1 cellular context compared by ENCODE assay signal in the genomic region with DNA sequence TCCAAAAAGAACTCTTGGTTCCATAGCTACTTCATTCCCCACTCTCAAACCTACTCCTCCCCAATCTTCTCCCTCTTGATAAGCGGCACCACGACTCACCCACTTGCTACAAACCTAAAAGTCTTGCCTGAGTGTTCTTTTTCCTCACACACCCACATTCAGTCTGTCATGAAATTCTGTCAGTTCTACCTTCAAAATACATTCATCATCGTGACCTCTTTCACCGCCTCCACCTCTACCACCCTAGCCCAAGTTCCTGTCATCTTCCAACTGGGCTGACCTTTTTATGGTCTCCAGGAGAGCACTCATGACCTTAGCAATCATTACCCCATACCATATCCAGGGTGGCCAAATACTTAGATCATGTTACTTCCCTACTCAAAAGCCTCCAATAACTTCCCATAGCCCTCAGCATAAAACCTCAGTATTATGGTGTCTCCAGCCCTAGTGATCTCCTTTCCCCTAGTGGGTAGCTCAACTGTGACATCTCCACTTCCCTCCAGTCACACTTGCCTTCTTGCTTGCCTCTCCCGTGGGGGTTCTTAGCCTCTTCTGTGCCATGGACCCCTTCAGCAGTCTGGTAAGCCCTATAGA.
TF ChIP-seq lines count a peak whose summit lies in the region.

No MANE protein-coding gene starts in this region.

TF ChIP-seq in HEK293, 187 proteins besides CTCF, POLR2A, EP300 and RAD21:
- TF ChIP-seq EGR2 (tag by site-specific recombination; IDR thresholded peaks at IDR 0.05; ENCODE audit: low read depth) (peak; percentile 83), ZFHX2 (tag by site-specific recombination; conservative IDR thresholded peaks at IDR 0.05) (peak; percentile 82)
- TF ChIP-seq, protein P1, sequence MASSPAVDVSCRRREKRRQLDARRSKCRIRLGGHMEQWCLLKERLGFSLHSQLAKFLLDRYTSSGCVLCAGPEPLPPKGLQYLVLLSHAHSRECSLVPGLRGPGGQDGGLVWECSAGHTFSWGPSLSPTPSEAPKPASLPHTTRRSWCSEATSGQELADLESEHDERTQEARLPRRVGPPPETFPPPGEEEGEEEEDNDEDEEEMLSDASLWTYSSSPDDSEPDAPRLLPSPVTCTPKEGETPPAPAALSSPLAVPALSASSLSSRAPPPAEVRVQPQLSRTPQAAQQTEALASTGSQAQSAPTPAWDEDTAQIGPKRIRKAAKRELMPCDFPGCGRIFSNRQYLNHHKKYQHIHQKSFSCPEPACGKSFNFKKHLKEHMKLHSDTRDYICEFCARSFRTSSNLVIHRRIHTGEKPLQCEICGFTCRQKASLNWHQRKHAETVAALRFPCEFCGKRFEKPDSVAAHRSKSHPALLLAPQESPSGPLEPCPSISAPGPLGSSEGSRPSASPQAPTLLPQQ (tag by site-specific recombination; IDR thresholded peaks at IDR 0.05) = no peak
